In the genomic region with DNA sequence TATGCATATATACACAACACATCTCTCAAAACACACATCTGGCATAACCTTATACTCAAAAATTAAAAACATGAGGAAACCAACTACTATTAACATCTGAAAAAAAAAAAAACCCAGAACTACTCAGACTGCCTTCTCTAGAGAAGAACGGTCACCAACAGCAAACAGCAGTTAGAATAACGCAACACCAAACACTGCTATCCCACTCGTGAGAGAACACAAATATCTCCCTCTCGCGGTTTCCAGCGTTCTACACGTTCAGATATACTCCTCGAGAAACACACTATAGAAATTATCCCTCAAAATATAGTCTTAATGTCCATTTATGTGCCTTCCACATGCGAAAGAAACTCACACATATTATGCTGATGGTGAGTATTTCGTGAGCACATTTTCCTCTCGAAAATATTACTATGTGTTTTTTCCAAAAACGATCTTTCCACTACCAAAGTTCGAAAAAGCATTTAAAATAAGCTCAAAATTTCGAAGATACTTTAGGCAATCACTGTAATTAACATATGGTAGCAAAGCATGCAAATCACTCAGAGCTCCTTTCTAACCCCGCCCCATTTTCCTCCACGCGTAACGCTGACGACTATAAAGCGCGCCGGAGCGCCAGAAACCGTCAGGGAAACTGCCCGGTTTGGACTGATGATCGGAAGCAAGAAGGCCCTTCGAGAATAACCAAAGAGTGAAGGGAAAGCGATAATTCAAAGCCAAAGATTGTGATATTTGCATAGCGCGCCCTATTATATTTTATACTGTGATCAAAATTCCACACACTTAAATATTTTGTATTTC, we compare ENCODE assay signal across 1 cellular context.
TF ChIP-seq lines count a peak whose summit lies in the region.

No MANE protein-coding gene starts in this region.

TF ChIP-seq in GM12878, 131 proteins besides CTCF, POLR2A, EP300 and RAD21 (continued from another document and continues in another):
- TF ChIP-seq, protein P1, sequence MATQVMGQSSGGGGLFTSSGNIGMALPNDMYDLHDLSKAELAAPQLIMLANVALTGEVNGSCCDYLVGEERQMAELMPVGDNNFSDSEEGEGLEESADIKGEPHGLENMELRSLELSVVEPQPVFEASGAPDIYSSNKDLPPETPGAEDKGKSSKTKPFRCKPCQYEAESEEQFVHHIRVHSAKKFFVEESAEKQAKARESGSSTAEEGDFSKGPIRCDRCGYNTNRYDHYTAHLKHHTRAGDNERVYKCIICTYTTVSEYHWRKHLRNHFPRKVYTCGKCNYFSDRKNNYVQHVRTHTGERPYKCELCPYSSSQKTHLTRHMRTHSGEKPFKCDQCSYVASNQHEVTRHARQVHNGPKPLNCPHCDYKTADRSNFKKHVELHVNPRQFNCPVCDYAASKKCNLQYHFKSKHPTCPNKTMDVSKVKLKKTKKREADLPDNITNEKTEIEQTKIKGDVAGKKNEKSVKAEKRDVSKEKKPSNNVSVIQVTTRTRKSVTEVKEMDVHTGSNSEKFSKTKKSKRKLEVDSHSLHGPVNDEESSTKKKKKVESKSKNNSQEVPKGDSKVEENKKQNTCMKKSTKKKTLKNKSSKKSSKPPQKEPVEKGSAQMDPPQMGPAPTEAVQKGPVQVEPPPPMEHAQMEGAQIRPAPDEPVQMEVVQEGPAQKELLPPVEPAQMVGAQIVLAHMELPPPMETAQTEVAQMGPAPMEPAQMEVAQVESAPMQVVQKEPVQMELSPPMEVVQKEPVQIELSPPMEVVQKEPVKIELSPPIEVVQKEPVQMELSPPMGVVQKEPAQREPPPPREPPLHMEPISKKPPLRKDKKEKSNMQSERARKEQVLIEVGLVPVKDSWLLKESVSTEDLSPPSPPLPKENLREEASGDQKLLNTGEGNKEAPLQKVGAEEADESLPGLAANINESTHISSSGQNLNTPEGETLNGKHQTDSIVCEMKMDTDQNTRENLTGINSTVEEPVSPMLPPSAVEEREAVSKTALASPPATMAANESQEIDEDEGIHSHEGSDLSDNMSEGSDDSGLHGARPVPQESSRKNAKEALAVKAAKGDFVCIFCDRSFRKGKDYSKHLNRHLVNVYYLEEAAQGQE (IDR thresholded peaks at IDR 0.05; ENCODE audit: low read depth, low read length) = peak; percentile 28; the same call in 1 of the 2 replicates
- TF ChIP-seq, protein P2, sequence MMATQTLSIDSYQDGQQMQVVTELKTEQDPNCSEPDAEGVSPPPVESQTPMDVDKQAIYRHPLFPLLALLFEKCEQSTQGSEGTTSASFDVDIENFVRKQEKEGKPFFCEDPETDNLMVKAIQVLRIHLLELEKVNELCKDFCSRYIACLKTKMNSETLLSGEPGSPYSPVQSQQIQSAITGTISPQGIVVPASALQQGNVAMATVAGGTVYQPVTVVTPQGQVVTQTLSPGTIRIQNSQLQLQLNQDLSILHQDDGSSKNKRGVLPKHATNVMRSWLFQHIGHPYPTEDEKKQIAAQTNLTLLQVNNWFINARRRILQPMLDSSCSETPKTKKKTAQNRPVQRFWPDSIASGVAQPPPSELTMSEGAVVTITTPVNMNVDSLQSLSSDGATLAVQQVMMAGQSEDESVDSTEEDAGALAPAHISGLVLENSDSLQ (IDR thresholded peaks at IDR 0.05) = peak; percentile 41; the same call in 1 of the 2 replicates
- no peak; the same call in 1 of the 2 replicates for TF ChIP-seq PAX8 (IDR thresholded peaks at IDR 0.05)
- peak; percentile 90 for TF ChIP-seq PAX5 (IDR thresholded peaks at IDR 0.05; ENCODE audit: borderline replicate concordance, low read depth, low read length)
- TF ChIP-seq STAT3 (IDR thresholded peaks at IDR 0.05; ENCODE audit: low read depth, low read length) = 0 out of 2 replicates have a peak, but pooled peaks have one; percentile 17
- peak; percentile 98 for TF ChIP-seq BCL11A (IDR thresholded peaks at IDR 0.05; ENCODE audit: low read depth, low read length)
- no peak for TF ChIP-seq ASH2L (IDR thresholded peaks at IDR 0.05; ENCODE audit: borderline replicate concordance, low read depth)
- peak; percentile 98 for TF ChIP-seq FOXM1 (IDR thresholded peaks at IDR 0.05; ENCODE audit: low read depth, low read length)
- TF ChIP-seq SUPT20H (IDR thresholded peaks at IDR 0.05; ENCODE audit: borderline replicate concordance, control insufficient read depth, low read depth, low read length) = no peak
- peak; percentile 30 to 94 for TF ChIP-seq EGR1 (IDR thresholded peaks at IDR 0.05; ENCODE audit: borderline replicate concordance in 1 of 2, low read depth in 2 of 2, low read length in 2 of 2)
- TF ChIP-seq GABPA (IDR thresholded peaks at IDR 0.05; ENCODE audit: low read depth) = peak; percentile 65
- TF ChIP-seq BACH1 (IDR thresholded peaks at IDR 0.05; ENCODE audit: borderline replicate concordance) = peak; percentile 99
- no peak for TF ChIP-seq RCOR1 (conservative IDR thresholded peaks at IDR 0.05; ENCODE audit: low read depth, low read length)
- peak; percentile 100 for TF ChIP-seq ATF2 (IDR thresholded peaks at IDR 0.05; ENCODE audit: low read length)
- peak; percentile 90 for TF ChIP-seq NFXL1 (IDR thresholded peaks at IDR 0.05; ENCODE audit: borderline replicate concordance)
- peak; percentile 84; the same call in 1 of the 2 replicates for TF ChIP-seq KAT2A (conservative IDR thresholded peaks at IDR 0.05; ENCODE audit: control insufficient read depth, low read depth, low read length)
- TF ChIP-seq EED (IDR thresholded peaks at IDR 0.05; ENCODE audit: low read depth) = peak; percentile 67
- no peak for TF ChIP-seq ZNF274 (IDR thresholded peaks at IDR 0.05; ENCODE audit: insufficient read depth, insufficient read length)
- peak; percentile 81; the same call in 1 of the 2 replicates for TF ChIP-seq IRF4 (IDR thresholded peaks at IDR 0.05; ENCODE audit: low read depth, low read length)
- TF ChIP-seq, protein P3, sequence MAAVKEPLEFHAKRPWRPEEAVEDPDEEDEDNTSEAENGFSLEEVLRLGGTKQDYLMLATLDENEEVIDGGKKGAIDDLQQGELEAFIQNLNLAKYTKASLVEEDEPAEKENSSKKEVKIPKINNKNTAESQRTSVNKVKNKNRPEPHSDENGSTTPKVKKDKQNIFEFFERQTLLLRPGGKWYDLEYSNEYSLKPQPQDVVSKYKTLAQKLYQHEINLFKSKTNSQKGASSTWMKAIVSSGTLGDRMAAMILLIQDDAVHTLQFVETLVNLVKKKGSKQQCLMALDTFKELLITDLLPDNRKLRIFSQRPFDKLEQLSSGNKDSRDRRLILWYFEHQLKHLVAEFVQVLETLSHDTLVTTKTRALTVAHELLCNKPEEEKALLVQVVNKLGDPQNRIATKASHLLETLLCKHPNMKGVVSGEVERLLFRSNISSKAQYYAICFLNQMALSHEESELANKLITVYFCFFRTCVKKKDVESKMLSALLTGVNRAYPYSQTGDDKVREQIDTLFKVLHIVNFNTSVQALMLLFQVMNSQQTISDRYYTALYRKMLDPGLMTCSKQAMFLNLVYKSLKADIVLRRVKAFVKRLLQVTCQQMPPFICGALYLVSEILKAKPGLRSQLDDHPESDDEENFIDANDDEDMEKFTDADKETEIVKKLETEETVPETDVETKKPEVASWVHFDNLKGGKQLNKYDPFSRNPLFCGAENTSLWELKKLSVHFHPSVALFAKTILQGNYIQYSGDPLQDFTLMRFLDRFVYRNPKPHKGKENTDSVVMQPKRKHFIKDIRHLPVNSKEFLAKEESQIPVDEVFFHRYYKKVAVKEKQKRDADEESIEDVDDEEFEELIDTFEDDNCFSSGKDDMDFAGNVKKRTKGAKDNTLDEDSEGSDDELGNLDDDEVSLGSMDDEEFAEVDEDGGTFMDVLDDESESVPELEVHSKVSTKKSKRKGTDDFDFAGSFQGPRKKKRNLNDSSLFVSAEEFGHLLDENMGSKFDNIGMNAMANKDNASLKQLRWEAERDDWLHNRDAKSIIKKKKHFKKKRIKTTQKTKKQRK (IDR thresholded peaks at IDR 0.05; ENCODE audit: low read depth, low read length) = no peak; the same call in 1 of the 2 replicates
- peak; percentile 80; the same call in 1 of the 2 replicates for TF ChIP-seq ZNF207 (IDR thresholded peaks at IDR 0.05; ENCODE audit: borderline replicate concordance)
- TF ChIP-seq CHD4 (IDR thresholded peaks at IDR 0.05) = no peak
- peak; percentile 95 for TF ChIP-seq MYB (IDR thresholded peaks at IDR 0.05; ENCODE audit: borderline replicate concordance, low read depth, low read length)
- TF ChIP-seq CEBPB (IDR thresholded peaks at IDR 0.05; ENCODE audit: borderline replicate concordance in 1 of 2, low read depth in 2 of 2, low read length in 2 of 2) = peak in 1 of 2 experiments; percentile 100; a peak in 3 of 4 replicates
- TF ChIP-seq, protein P4, sequence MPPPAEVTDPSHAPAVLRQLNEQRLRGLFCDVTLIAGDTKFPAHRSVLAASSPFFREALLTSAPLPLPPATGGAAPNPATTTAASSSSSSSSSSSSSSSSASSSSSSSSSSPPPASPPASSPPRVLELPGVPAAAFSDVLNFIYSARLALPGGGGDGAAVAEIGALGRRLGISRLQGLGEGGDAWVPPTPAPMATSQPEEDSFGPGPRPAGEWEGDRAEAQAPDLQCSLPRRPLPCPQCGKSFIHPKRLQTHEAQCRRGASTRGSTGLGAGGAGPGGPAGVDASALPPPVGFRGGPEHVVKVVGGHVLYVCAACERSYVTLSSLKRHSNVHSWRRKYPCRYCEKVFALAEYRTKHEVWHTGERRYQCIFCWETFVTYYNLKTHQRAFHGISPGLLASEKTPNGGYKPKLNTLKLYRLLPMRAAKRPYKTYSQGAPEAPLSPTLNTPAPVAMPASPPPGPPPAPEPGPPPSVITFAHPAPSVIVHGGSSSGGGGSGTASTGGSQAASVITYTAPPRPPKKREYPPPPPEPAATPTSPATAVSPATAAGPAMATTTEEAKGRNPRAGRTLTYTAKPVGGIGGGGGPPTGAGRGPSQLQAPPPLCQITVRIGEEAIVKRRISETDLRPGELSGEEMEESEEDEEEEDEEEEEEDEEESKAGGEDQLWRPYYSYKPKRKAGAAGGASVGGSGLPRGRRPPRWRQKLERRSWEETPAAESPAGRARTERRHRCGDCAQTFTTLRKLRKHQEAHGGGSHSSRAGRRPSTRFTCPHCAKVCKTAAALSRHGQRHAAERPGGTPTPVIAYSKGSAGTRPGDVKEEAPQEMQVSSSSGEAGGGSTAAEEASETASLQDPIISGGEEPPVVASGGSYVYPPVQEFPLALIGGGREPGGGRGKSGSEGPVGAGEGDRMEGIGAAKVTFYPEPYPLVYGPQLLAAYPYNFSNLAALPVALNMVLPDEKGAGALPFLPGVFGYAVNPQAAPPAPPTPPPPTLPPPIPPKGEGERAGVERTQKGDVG (CRISPR knock-in tag; IDR thresholded peaks at IDR 0.05) = peak; percentile 99; the same call in 1 of the 2 replicates
- peak; percentile 99 for TF ChIP-seq PRDM15 (CRISPR knock-in tag; IDR thresholded peaks at IDR 0.05)
- peak; percentile 97 for TF ChIP-seq CREM (IDR thresholded peaks at IDR 0.05; ENCODE audit: low read depth)
- peak; percentile 86; the same call in 1 of the 2 replicates for TF ChIP-seq ZBTB33 (IDR thresholded peaks at IDR 0.05)
- peak; percentile 100 for TF ChIP-seq POLR2AphosphoS5 (IDR thresholded peaks at IDR 0.05; ENCODE audit: low read length)
- TF ChIP-seq MEF2B (IDR thresholded peaks at IDR 0.05; ENCODE audit: partially characterized antibody, poor library complexity, severe bottlenecking) = peak; percentile 18
- TF ChIP-seq FOS (IDR thresholded peaks at IDR 0.05; ENCODE audit: borderline replicate concordance, extremely low read depth, insufficient read length) = no peak
- peak; percentile 100 for TF ChIP-seq SMAD5 (IDR thresholded peaks at IDR 0.05; ENCODE audit: low read depth)
